Comparison of ENCODE assay signal across 10 cellular contexts in the genomic region with DNA sequence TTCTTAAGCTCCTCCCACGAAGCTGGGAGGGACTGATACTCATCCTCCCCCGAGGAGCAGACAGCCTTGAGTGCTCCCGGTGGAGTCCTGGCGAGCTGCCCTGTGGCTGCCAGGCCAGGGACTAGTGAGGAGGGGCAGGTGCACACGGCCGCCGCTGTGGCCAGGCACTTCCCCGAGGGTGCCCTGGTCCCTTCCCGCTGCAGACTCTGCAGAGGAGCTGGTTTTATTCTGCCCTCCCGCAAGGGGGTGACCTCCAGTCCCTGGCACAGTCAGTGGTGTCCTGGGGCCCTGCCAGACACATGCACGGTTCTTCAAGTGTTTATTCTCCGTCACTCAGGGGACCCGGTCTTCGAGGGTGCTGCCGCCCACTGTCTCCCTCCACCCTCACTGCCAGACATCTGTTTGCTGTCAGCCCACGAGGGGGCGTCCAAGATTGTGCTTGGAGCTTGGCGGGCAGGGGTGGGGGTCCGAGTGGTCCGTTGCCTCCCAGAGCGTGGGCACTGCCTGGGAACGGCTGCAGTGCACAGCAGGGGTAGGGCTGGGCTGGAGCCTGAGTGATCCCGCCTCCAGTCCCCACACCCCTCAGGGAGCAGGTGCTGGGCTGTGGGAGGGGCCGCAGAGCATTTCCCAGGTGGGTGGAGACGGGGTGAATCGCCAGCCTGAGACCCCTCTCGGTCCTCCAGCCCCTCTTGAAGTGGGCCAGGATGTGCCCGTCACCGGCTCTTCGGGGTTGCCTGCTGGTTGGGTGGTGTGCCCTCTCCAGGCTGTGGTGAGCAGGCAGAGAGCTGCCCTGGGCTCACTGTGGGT. TPM values are rescaled to one million over a fixed set of nuclear protein-coding genes. Genes with fewer than 3 reads are reported as not detected.
A peak's percentile ranks its signal among the peaks of the same experiment; 100 is the strongest.
DNase-seq lines count a peak whose midpoint lies in the region; ATAC-seq, FAIRE-seq and TF ChIP-seq lines count a peak whose summit lies in the region.
"Had no signal": no experiment of that assay in that cellular context is flagged by ENCODE, and none has a peak within 500 bp of the region (broad histone marks: within the 10 kb centered on the region; RNA-seq: fewer than 3 reads in every experiment).

No MANE protein-coding gene starts in this region.

- no peaks in the 10 kb centered on the region for H3K36me3 Mint-ChIP-seq in activated CD4-positive, alpha-beta memory T cell treated with anti-CD3 and anti-CD28 coated beads, Interleukin-2, amount 10 ng/mL, durations not matched to agents 7 days and 5 days (ENCODE audit: low read depth)

- intact Hi-C loops in head of caudate nucleus (cut with DNase I): no loop called here

- CTCF ChIA-PET in activated CD4-positive, alpha-beta memory T cell treated with anti-CD3 and anti-CD28 coated beads, Interleukin-2, amount 10 ng/mL, durations not matched to agents 7 days and 5 days (lab: Charles Lee): interaction anchor here (0.7 to 2.5 kb wide), 7 partner anchors 10 to 398 kb away, joined by 3 to 11 read pairs (median 5); partner anchors contain the start of gene RPS21

- H3K4me1 Mint-ChIP-seq in activated CD4-positive, alpha-beta memory T cell treated with anti-CD3 and anti-CD28 coated beads, Interleukin-2, amount 10 ng/mL, durations not matched to agents 7 days and 5 days: peaks cover 29% of the 10 kb centered on the region

- ATAC-seq in GM19324 (IDR thresholded peaks at IDR 0.05; ENCODE audit: low FRiP score, unreplicated experiment) (no peak), GM19395 (IDR thresholded peaks at IDR 0.05; ENCODE audit: unreplicated experiment) (no peak)

- H3K27ac Mint-ChIP-seq in activated CD4-positive, alpha-beta memory T cell treated with anti-CD3 and anti-CD28 coated beads, Interleukin-2, amount 10 ng/mL, durations not matched to agents 7 days and 5 days: no peak overlapping the region

- H3K4me3 Mint-ChIP-seq in activated CD4-positive, alpha-beta memory T cell treated with anti-CD3 and anti-CD28 coated beads, Interleukin-2, amount 10 ng/mL, durations not matched to agents 7 days and 5 days: no peak overlapping the region

- H3K27me3 Mint-ChIP-seq in activated CD4-positive, alpha-beta memory T cell treated with anti-CD3 and anti-CD28 coated beads, Interleukin-2, amount 10 ng/mL, durations not matched to agents 7 days and 5 days: no peaks in the 10 kb centered on the region

- TF ChIP-seq CTCF in AG09319 (IDR thresholded peaks at IDR 0.05; ENCODE audit: low read depth, low read length): peak; percentile 29

- 2 to 8% (median 6%) methylated on average over 29 to 30 of the region's 30 CpGs for WGBS in small intestine, 3 donors

- no peaks in the 10 kb centered on the region for H3K27me3 ChIP-seq in small intestine (ENCODE audit: control insufficient read depth in 2 of 2, insufficient read depth in 2 of 2, low read length in 2 of 2)

- FAIRE-seq in small intestine (lab: Jason Lieb, UNC): no peak
- FAIRE-seq: endometrium had no signal

- no peaks in the 10 kb centered on the region for H3K9me3 Mint-ChIP-seq in activated CD4-positive, alpha-beta memory T cell treated with anti-CD3 and anti-CD28 coated beads, Interleukin-2, amount 10 ng/mL, durations not matched to agents 7 days and 5 days

- DNase-seq in AG09319 (ENCODE audit: extremely low read depth, low read depth): no peak
- DNase-seq in GM19238 (ENCODE audit: insufficient read length, low spot score): peak; percentile 42
- DNase-seq in NCI-H226: peak; percentile 56
- DNase-seq in activated CD4-positive, alpha-beta memory T cell treated with anti-CD3 and anti-CD28 coated beads, Interleukin-2, amount 10 ng/mL, durations not matched to agents 7 days and 5 days: peak; percentile 40
- DNase-seq in head of caudate nucleus: peak in 28 of 42 donors; percentile 19 to 66 (median 38)
- DNase-seq in small intestine: peak; percentile 83

- peak overlapping the region in 1 of 2 donors; percentile 59 for H3K4me3 ChIP-seq in small intestine (ENCODE audit: low read depth in 1 of 2, low read length in 2 of 2)

- H3K36me3 ChIP-seq in small intestine (ENCODE audit: control insufficient read depth in 2 of 2, insufficient read depth in 2 of 2, low read length in 2 of 2): no peaks in the 10 kb centered on the region

- POLR2A ChIA-PET in activated CD4-positive, alpha-beta memory T cell treated with anti-CD3 and anti-CD28 coated beads, Interleukin-2, amount 10 ng/mL, durations not matched to agents 7 days and 5 days (lab: Charles Lee): no interaction called here

- peak overlapping the region; percentile 90 to 97 for H3K27ac ChIP-seq in small intestine (ENCODE audit: low read depth in 1 of 2, low read length in 1 of 2)

- peaks cover 2 to 5% of the 10 kb centered on the region in 2 donors for H3K4me1 ChIP-seq in small intestine (ENCODE audit: control insufficient read depth in 2 of 2, insufficient read depth in 1 of 2, low read depth in 1 of 2, low read length in 1 of 2)

- no peaks in the 10 kb centered on the region for H3K9me3 ChIP-seq in small intestine (ENCODE audit: control insufficient read depth, low read depth)

RNA-seq across cellular contexts. Expression of gene CABLES2, which starts 3.1 kb away (rescaled TPM):
- 10 to 100 TPM; 13.2 to 13.7 TPM for total RNA-seq in activated CD4-positive, alpha-beta memory T cell treated with anti-CD3 and anti-CD28 coated beads, Interleukin-2, amount 10 ng/mL, durations not matched to agents 7 days and 5 days
- 1 to 10 TPM; 1.3 to 4.7 (median 2.4) TPM for polyA plus RNA-seq in small intestine

RNA-seq across cellular contexts. Expression of gene RBBP8NL, which starts 17.2 kb away (rescaled TPM):
- total RNA-seq in activated CD4-positive, alpha-beta memory T cell treated with anti-CD3 and anti-CD28 coated beads, Interleukin-2, amount 10 ng/mL, durations not matched to agents 7 days and 5 days: not detected
- 10 to 100 TPM in 2 of 3 donors, 1 to 10 TPM in 1; 8.0 to 28.0 (median 14.9) TPM for polyA plus RNA-seq in small intestine
- total RNA-seq: subcutaneous adipose tissue had no signal

RNA-seq across cellular contexts. Expression of gene RPS21, which starts 23.2 kb away (rescaled TPM):
- total RNA-seq in activated CD4-positive, alpha-beta memory T cell treated with anti-CD3 and anti-CD28 coated beads, Interleukin-2, amount 10 ng/mL, durations not matched to agents 7 days and 5 days: 1,000 to 10,000 TPM; 1,751 to 1,764 TPM
- 1,000 to 10,000 TPM; 2,545 to 8,814 (median 4,142) TPM for polyA plus RNA-seq in small intestine

RNA-seq across cellular contexts. Expression of gene LAMA5, which starts 43.0 kb away (rescaled TPM):
- total RNA-seq in activated CD4-positive, alpha-beta memory T cell treated with anti-CD3 and anti-CD28 coated beads, Interleukin-2, amount 10 ng/mL, durations not matched to agents 7 days and 5 days: under 1 TPM; 0.33 to 0.63 TPM
- polyA plus RNA-seq in small intestine: 10 to 100 TPM in 1 of 3 donors, 1 to 10 TPM in 2; 1.3 to 39.8 (median 6.2) TPM
